Comparison of ENCODE assay signal across 1 cellular context in the genomic region with DNA sequence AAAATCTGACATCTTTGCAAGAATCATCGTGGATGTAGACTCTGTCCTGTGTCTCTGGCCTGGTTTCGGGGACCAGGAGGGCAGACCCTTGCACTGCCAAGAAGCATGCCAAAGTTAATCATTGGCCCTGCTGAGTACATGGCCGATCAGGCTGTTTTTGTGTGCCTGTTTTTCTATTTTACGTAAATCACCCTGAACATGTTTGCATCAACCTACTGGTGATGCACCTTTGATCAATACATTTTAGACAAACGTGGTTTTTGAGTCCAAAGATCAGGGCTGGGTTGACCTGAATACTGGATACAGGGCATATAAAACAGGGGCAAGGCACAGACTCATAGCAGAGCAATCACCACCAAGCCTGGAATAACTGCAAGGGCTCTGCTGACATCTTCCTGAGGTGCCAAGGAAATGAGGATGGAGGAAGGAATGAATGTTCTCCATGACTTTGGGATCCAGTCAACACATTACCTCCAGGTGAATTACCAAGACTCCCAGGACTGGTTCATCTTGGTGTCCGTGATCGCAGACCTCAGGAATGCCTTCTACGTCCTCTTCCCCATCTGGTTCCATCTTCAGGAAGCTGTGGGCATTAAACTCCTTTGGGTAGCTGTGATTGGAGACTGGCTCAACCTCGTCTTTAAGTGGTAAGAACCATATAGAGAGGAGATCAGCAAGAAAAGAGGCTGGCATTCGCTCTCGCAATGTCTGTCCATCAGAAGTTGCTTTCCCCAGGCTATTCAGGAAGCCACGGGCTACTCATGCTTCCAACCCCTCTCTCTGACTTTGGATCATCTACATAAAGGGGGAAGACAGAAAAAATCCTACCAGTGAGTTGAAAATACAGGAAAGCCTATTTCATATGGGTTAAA.
TF ChIP-seq lines count a peak whose summit lies in the region.

A gene (plus strand): TSS at position 340 of the 872 bp plus-strand sequence. CDS start 78 bp downstream, at position 418.

TF ChIP-seq in HepG2, 621 proteins besides CTCF, POLR2A, EP300 and RAD21 (continued from another document and continues in another):
- TF ChIP-seq, protein P1, sequence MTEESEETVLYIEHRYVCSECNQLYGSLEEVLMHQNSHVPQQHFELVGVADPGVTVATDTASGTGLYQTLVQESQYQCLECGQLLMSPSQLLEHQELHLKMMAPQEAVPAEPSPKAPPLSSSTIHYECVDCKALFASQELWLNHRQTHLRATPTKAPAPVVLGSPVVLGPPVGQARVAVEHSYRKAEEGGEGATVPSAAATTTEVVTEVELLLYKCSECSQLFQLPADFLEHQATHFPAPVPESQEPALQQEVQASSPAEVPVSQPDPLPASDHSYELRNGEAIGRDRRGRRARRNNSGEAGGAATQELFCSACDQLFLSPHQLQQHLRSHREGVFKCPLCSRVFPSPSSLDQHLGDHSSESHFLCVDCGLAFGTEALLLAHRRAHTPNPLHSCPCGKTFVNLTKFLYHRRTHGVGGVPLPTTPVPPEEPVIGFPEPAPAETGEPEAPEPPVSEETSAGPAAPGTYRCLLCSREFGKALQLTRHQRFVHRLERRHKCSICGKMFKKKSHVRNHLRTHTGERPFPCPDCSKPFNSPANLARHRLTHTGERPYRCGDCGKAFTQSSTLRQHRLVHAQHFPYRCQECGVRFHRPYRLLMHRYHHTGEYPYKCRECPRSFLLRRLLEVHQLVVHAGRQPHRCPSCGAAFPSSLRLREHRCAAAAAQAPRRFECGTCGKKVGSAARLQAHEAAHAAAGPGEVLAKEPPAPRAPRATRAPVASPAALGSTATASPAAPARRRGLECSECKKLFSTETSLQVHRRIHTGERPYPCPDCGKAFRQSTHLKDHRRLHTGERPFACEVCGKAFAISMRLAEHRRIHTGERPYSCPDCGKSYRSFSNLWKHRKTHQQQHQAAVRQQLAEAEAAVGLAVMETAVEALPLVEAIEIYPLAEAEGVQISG (CRISPR knock-in tag; IDR thresholded peaks at IDR 0.05), result peak; percentile 56; the same call in 1 of the 2 replicates
- TF ChIP-seq, protein P2, sequence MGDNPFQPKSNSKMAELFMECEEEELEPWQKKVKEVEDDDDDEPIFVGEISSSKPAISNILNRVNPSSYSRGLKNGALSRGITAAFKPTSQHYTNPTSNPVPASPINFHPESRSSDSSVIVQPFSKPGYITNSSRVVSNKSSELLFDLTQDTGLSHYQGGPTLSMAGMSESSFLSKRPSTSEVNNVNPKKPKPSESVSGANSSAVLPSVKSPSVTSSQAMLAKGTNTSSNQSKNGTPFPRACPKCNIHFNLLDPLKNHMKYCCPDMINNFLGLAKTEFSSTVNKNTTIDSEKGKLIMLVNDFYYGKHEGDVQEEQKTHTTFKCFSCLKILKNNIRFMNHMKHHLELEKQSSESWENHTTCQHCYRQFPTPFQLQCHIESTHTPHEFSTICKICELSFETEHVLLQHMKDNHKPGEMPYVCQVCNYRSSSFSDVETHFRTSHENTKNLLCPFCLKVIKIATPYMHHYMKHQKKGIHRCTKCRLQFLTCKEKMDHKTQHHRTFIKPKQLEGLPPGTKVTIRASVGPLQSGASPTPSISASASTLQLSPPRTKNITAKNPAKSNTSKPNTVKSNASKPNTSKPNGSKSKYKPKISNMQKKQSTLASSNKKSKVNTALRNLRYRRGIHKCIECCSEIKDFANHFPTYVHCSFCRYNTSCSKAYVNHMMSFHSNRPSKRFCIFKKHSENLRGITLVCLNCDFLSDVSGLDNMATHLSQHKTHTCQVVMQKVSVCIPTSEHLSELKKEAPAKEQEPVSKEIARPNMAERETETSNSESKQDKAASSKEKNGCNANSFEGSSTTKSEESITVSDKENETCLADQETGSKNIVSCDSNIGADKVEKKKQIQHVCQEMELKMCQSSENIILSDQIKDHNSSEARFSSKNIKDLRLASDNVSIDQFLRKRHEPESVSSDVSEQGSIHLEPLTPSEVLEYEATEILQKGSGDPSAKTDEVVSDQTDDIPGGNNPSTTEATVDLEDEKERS (CRISPR knock-in tag; IDR thresholded peaks at IDR 0.05), result 0 out of 2 replicates have a peak, but pooled peaks have one; percentile 10
- TF ChIP-seq HNRNPH1 (optimal IDR thresholded peaks at IDR 0.05; ENCODE audit: low read depth, low read length) (no peak), AKAP8 (CRISPR knock-in tag; IDR thresholded peaks at IDR 0.05) (no peak), ATF1 (CRISPR knock-in tag; IDR thresholded peaks at IDR 0.05) (peak; percentile 71), FOXC1 (CRISPR knock-in tag; IDR thresholded peaks at IDR 0.05; ENCODE audit: borderline replicate concordance) (no peak; the same call in none of the 2 replicates), NFIB (CRISPR knock-in tag; IDR thresholded peaks at IDR 0.05; ENCODE audit: borderline replicate concordance) (0 out of 2 replicates have a peak, but pooled peaks have one; percentile 20), PHF21A (CRISPR knock-in tag; IDR thresholded peaks at IDR 0.05) (peak; percentile 86), SIX1 (CRISPR knock-in tag; IDR thresholded peaks at IDR 0.05; ENCODE audit: borderline replicate concordance) (no peak), ZNF333 (CRISPR knock-in tag; IDR thresholded peaks at IDR 0.05; ENCODE audit: borderline replicate concordance) (no peak), FOXA1 (IDR thresholded peaks at IDR 0.05) (no peak), FOXA1 (CRISPR knock-in tag; IDR thresholded peaks at IDR 0.05) (no peak), HDAC1 (CRISPR knock-in tag; IDR thresholded peaks at IDR 0.05) (peak; percentile 87), ZSCAN12 (CRISPR knock-in tag; IDR thresholded peaks at IDR 0.05) (no peak), ZNF468 (CRISPR knock-in tag; IDR thresholded peaks at IDR 0.05) (no peak), DR1 (CRISPR knock-in tag; IDR thresholded peaks at IDR 0.05) (no peak), ZNF232 (CRISPR knock-in tag; IDR thresholded peaks at IDR 0.05; ENCODE audit: borderline replicate concordance) (no peak), GATAD2A (CRISPR knock-in tag; IDR thresholded peaks at IDR 0.05) (peak; percentile 98), PAWR (CRISPR knock-in tag; IDR thresholded peaks at IDR 0.05; ENCODE audit: borderline replicate concordance) (no peak), ZNF160 (CRISPR knock-in tag; IDR thresholded peaks at IDR 0.05) (no peak), ZNF34 (CRISPR knock-in tag; IDR thresholded peaks at IDR 0.05; ENCODE audit: borderline replicate concordance) (no peak), NFYB (CRISPR knock-in tag; IDR thresholded peaks at IDR 0.05) (no peak), ZNF891 (CRISPR knock-in tag; IDR thresholded peaks at IDR 0.05) (no peak), SNRNP70 (IDR thresholded peaks at IDR 0.05; ENCODE audit: low read depth, low read length) (no peak), HNRNPL (IDR thresholded peaks at IDR 0.05; ENCODE audit: low read depth, low read length) (no peak), ZNF329 (CRISPR knock-in tag; IDR thresholded peaks at IDR 0.05; ENCODE audit: low read depth) (no peak), HOXA5 (CRISPR knock-in tag; IDR thresholded peaks at IDR 0.05) (peak; percentile 87), CCAR2 (optimal IDR thresholded peaks at IDR 0.05; ENCODE audit: low read depth, low read length) (no peak)
- TF ChIP-seq, protein P3, sequence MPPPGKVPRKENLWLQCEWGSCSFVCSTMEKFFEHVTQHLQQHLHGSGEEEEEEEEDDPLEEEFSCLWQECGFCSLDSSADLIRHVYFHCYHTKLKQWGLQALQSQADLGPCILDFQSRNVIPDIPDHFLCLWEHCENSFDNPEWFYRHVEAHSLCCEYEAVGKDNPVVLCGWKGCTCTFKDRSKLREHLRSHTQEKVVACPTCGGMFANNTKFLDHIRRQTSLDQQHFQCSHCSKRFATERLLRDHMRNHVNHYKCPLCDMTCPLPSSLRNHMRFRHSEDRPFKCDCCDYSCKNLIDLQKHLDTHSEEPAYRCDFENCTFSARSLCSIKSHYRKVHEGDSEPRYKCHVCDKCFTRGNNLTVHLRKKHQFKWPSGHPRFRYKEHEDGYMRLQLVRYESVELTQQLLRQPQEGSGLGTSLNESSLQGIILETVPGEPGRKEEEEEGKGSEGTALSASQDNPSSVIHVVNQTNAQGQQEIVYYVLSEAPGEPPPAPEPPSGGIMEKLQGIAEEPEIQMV (CRISPR knock-in tag; IDR thresholded peaks at IDR 0.05; ENCODE audit: low read depth), result no peak; the same call in 1 of the 2 replicates
- TF ChIP-seq, protein P4, sequence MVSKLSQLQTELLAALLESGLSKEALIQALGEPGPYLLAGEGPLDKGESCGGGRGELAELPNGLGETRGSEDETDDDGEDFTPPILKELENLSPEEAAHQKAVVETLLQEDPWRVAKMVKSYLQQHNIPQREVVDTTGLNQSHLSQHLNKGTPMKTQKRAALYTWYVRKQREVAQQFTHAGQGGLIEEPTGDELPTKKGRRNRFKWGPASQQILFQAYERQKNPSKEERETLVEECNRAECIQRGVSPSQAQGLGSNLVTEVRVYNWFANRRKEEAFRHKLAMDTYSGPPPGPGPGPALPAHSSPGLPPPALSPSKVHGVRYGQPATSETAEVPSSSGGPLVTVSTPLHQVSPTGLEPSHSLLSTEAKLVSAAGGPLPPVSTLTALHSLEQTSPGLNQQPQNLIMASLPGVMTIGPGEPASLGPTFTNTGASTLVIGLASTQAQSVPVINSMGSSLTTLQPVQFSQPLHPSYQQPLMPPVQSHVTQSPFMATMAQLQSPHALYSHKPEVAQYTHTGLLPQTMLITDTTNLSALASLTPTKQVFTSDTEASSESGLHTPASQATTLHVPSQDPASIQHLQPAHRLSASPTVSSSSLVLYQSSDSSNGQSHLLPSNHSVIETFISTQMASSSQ (IDR thresholded peaks at IDR 0.05; ENCODE audit: low read depth), result peak; percentile 96
- TF ChIP-seq, protein P4 (CRISPR knock-in tag; IDR thresholded peaks at IDR 0.05; ENCODE audit: borderline replicate concordance), result peak; percentile 87; the same call in 1 of the 2 replicates
- TF ChIP-seq, protein P5, sequence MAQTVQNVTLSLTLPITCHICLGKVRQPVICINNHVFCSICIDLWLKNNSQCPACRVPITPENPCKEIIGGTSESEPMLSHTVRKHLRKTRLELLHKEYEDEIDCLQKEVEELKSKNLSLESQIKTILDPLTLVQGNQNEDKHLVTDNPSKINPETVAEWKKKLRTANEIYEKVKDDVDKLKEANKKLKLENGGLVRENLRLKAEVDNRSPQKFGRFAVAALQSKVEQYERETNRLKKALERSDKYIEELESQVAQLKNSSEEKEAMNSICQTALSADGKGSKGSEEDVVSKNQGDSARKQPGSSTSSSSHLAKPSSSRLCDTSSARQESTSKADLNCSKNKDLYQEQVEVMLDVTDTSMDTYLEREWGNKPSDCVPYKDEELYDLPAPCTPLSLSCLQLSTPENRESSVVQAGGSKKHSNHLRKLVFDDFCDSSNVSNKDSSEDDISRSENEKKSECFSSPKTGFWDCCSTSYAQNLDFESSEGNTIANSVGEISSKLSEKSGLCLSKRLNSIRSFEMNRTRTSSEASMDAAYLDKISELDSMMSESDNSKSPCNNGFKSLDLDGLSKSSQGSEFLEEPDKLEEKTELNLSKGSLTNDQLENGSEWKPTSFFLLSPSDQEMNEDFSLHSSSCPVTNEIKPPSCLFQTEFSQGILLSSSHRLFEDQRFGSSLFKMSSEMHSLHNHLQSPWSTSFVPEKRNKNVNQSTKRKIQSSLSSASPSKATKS (CRISPR knock-in tag; IDR thresholded peaks at IDR 0.05), result no peak
- TF ChIP-seq, protein P6, sequence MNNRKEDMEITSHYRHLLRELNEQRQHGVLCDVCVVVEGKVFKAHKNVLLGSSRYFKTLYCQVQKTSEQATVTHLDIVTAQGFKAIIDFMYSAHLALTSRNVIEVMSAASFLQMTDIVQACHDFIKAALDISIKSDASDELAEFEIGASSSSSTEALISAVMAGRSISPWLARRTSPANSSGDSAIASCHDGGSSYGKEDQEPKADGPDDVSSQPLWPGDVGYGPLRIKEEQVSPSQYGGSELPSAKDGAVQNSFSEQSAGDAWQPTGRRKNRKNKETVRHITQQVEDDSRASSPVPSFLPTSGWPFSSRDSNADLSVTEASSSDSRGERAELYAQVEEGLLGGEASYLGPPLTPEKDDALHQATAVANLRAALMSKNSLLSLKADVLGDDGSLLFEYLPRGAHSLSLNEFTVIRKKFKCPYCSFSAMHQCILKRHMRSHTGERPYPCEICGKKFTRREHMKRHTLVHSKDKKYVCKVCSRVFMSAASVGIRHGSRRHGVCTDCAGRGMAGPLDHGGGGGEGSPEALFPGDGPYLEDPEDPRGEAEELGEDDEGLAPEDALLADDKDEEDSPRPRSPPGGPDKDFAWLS (CRISPR knock-in tag; IDR thresholded peaks at IDR 0.05; ENCODE audit: borderline replicate concordance), result no peak
- TF ChIP-seq, protein P7, sequence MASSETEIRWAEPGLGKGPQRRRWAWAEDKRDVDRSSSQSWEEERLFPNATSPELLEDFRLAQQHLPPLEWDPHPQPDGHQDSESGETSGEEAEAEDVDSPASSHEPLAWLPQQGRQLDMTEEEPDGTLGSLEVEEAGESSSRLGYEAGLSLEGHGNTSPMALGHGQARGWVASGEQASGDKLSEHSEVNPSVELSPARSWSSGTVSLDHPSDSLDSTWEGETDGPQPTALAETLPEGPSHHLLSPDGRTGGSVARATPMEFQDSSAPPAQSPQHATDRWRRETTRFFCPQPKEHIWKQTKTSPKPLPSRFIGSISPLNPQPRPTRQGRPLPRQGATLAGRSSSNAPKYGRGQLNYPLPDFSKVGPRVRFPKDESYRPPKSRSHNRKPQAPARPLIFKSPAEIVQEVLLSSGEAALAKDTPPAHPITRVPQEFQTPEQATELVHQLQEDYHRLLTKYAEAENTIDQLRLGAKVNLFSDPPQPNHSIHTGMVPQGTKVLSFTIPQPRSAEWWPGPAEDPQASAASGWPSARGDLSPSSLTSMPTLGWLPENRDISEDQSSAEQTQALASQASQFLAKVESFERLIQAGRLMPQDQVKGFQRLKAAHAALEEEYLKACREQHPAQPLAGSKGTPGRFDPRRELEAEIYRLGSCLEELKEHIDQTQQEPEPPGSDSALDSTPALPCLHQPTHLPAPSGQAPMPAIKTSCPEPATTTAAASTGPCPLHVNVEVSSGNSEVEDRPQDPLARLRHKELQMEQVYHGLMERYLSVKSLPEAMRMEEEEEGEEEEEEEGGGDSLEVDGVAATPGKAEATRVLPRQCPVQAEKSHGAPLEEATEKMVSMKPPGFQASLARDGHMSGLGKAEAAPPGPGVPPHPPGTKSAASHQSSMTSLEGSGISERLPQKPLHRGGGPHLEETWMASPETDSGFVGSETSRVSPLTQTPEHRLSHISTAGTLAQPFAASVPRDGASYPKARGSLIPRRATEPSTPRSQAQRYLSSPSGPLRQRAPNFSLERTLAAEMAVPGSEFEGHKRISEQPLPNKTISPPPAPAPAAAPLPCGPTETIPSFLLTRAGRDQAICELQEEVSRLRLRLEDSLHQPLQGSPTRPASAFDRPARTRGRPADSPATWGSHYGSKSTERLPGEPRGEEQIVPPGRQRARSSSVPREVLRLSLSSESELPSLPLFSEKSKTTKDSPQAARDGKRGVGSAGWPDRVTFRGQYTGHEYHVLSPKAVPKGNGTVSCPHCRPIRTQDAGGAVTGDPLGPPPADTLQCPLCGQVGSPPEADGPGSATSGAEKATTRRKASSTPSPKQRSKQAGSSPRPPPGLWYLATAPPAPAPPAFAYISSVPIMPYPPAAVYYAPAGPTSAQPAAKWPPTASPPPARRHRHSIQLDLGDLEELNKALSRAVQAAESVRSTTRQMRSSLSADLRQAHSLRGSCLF (CRISPR knock-in tag; IDR thresholded peaks at IDR 0.05; ENCODE audit: borderline replicate concordance), result no peak
